Comparison of ENCODE assay signal across 19 cellular contexts in genomic region chr6:20757761-20758160, GRCh38.
DNase-seq lines count a peak whose midpoint lies in the region; TF ChIP-seq lines count a peak whose summit lies in the region.
"Had no signal": no experiment of that assay in that cellular context is flagged by ENCODE, and none has a peak within 500 bp of the region (broad histone marks: within the 10 kb centered on the region; RNA-seq: fewer than 3 reads in every experiment).

No MANE protein-coding gene starts in this region.

- H3K36me3 ChIP-seq in BJ (ENCODE audit: control insufficient read depth, insufficient read depth, low read length), result no peaks in the 10 kb centered on the region

- TF ChIP-seq CTCF in BJ (IDR thresholded peaks at IDR 0.05; ENCODE audit: insufficient read depth, low read depth, low read length) (no peak), choroid plexus epithelial cell (conservative IDR thresholded peaks at IDR 0.05; ENCODE audit: low read depth, low read length) (no peak)

- CTCF ChIA-PET in BJ (lab: Yijun Ruan, JAX), result no interaction called here

- DNase-seq in BJ (ENCODE audit: low read depth), result peak; percentile 32
- peak; percentile 83 for DNase-seq in LHCN-M2 (ENCODE audit: low read depth)
- DNase-seq in choroid plexus epithelial cell (ENCODE audit: low read depth), result peak; percentile 14
- DNase-seq in non-pigmented ciliary epithelial cell (ENCODE audit: low read depth), result peak; percentile 38
- no peak for DNase-seq in globus pallidus (ENCODE audit: low spot score)
- DNase-seq in nucleus accumbens (lab: John Stamatoyannopoulos, UW), result no peak
- DNase-seq in NCI-H2227 treated with DMSO at 0.1 percent for 48 hours (lab: John Stamatoyannopoulos, UW), result no peak
- no peak for DNase-seq in NCI-H2107 (lab: John Stamatoyannopoulos, UW)
- DNase-seq: activated CD4-positive, CD25-positive, alpha-beta regulatory T cell treated with anti-CD3 and anti-CD28 coated beads, Interleukin-2, amount 50 U/mL, for 72 hours; activated naive CD4-positive, alpha-beta T cell; C1 segment of cervical spinal cord; erythroblast; hippocampal formation; KG1; left cardiac atrium; mucosa of descending colon; NCI-H1105 treated with DMSO at 0.1 percent for 48 hours; SHP77 had no signal

- no peaks in the 10 kb centered on the region for H3K27me3 ChIP-seq in BJ (ENCODE audit: control insufficient read depth, insufficient read depth, low read length)
- H3K27me3 ChIP-seq: tibial nerve had no signal

- POLR2A ChIA-PET in BJ (lab: Charles Lee), result no interaction called here

- no peak overlapping the region for H3K4me3 ChIP-seq in BJ (ENCODE audit: low read depth, low read length)
- H3K4me3 ChIP-seq in choroid plexus epithelial cell (ENCODE audit: low read depth, low read length), result no peak overlapping the region
- H3K4me3 ChIP-seq: mucosa of descending colon, tibial nerve had no signal

Comparison
In these comparisons a context has a peak if more than half of its experiments do, and no peak if none do; other contexts are left out.
1. DNase-seq: peak in BJ (single experiment), LHCN-M2 (single experiment), choroid plexus epithelial cell (single experiment) and non-pigmented ciliary epithelial cell (single experiment); none in globus pallidus (single experiment), nucleus accumbens (0 of 56), NCI-H2227 treated with DMSO at 0.1 percent for 48 hours (single experiment) and NCI-H2107 (single experiment).